In the genomic region with DNA sequence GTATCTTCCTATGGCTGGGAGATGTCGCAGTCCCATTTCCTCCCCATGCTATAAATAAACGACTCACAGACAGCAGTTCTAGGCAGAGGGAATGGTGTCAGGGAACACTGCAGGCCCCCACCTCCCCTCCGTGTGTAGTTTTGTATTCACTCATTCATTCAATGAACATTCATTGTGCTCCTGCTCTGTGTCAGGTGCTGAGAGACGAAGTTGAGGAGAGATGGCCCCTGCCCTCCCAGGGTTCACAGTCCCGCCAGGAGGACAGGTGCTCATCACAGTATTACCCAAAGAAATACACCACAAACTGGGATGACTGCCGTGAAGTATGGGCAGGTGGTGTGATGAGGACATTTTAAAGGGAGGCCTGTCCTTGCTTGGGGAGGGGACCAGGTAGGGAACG, we compare ENCODE assay signal across 19 cellular contexts. TPM values are rescaled to one million over a fixed set of nuclear protein-coding genes. Genes with fewer than 3 reads are reported as not detected.
DNase-seq lines count a peak whose midpoint lies in the region; ATAC-seq, FAIRE-seq and TF ChIP-seq lines count a peak whose summit lies in the region.
"Had no signal": no experiment of that assay in that cellular context is flagged by ENCODE, and none has a peak within 500 bp of the region (broad histone marks: within the 10 kb centered on the region; RNA-seq: fewer than 3 reads in every experiment).

No MANE protein-coding gene starts in this region.

- H3K9me3 ChIP-seq in H1 (ENCODE audit: insufficient read depth in 2 of 2, low read depth in 1 of 2, low read length in 1 of 2) (no peaks in the 10 kb centered on the region; a peak in 1 of 4 replicates), trophoblast cell (ENCODE audit: insufficient read depth, low read depth, low read length) (peaks cover 2% of the 10 kb centered on the region), MM.1S (replicated peaks; ENCODE audit: insufficient read depth, low read length) (no peaks in the 10 kb centered on the region)

- no peak overlapping the region for H2BK15ac ChIP-seq in H1 (ENCODE audit: low read length)

- no peak overlapping the region for H2BK120ac ChIP-seq in H1 (replicated peaks; ENCODE audit: low read depth, low read length)
- no peak overlapping the region for H2BK120ac ChIP-seq in trophoblast cell (ENCODE audit: insufficient read depth, low read length, poor library complexity)

- no peak overlapping the region for H3K4me3 ChIP-seq in H1 (ENCODE audit: extremely low read depth in 1 of 4, insufficient read depth in 2 of 4, low read depth in 3 of 4, low read length in 4 of 4)
- no peak overlapping the region for H3K4me3 ChIP-seq in trophoblast cell (ENCODE audit: low read depth, low read length)
- no peak overlapping the region for H3K4me3 ChIP-seq in MM.1S (ENCODE audit: low read length)

- H2AK5ac ChIP-seq in H1 (ENCODE audit: low read depth, low read length) (no peak overlapping the region), trophoblast cell (ENCODE audit: low read length) (no peak overlapping the region)

- H3K4ac ChIP-seq in H1 (replicated peaks; ENCODE audit: insufficient read length, low read depth, low read length) (no peak overlapping the region), trophoblast cell (ENCODE audit: low read depth, low read length) (no peak overlapping the region)

- H4K12ac ChIP-seq in trophoblast cell (ENCODE audit: low read depth, low read length) = no peak overlapping the region

- H4K8ac ChIP-seq in H1 (ENCODE audit: extremely low read depth, insufficient read depth, low read length) (peak overlapping the region; percentile 11; the same call in 1 of the 2 replicates), trophoblast cell (ENCODE audit: low read depth, low read length) (no peak overlapping the region)

- H3K27me3 Mint-ChIP-seq in T-helper 2 cell treated with Interferon-gamma antibody and Interleukin-4, amounts not matched to agents 5 μg/mL and 100 μg/mL, for 36 hours (ENCODE audit: low read depth) = peaks cover 37% of the 10 kb centered on the region

- no peak overlapping the region for H3K4me3 Mint-ChIP-seq in T-helper 2 cell treated with Interferon-gamma antibody and Interleukin-4, amounts not matched to agents 5 μg/mL and 100 μg/mL, for 36 hours
- H3K4me3 Mint-ChIP-seq: CD14-positive monocyte had no signal

- H3K27me3 ChIP-seq in H1 (replicated peaks in 1 of 4; ENCODE audit: control insufficient read depth in 3 of 4, extremely low read depth in 1 of 4, insufficient read depth in 3 of 4, low read length in 3 of 4) (peaks cover 0 to 4% (median 1%) of the 10 kb centered on the region in 4 experiments; a peak in 3 of 7 replicates), trophoblast cell (ENCODE audit: insufficient read depth, low read length) (no peaks in the 10 kb centered on the region), MM.1S (replicated peaks; ENCODE audit: insufficient read depth, low read length) (peaks cover 69% of the 10 kb centered on the region)

- no peaks in the 10 kb centered on the region for H3K23me2 ChIP-seq in H1 (ENCODE audit: low read depth, low read length)

- H3F3A ChIP-seq in MM.1S (ENCODE audit: insufficient read depth, low read length) = no peaks in the 10 kb centered on the region

- TF ChIP-seq CTCF in H1 (IDR thresholded peaks at IDR 0.05; ENCODE audit: control extremely low read depth in 1 of 3, insufficient read depth in 1 of 3, low read depth in 1 of 3, low read length in 3 of 3) = no peak
- TF ChIP-seq CTCF in MM.1S (IDR thresholded peaks at IDR 0.05; ENCODE audit: low read length) = no peak

- H3K4me1 ChIP-seq in H1 (replicated peaks in 1 of 4; ENCODE audit: control insufficient read depth in 3 of 4, insufficient read depth in 4 of 4, low read length in 3 of 4) (peaks cover 0 to 4% (median 0%) of the 10 kb centered on the region in 4 experiments; a peak in 2 of 7 replicates), trophoblast cell (ENCODE audit: control insufficient read depth in 1 of 2, insufficient read depth in 2 of 2, low read length in 2 of 2) (no peaks in the 10 kb centered on the region), MM.1S (ENCODE audit: low read length) (no peaks in the 10 kb centered on the region)

- TF ChIP-seq RAD21 in H1 (IDR thresholded peaks at IDR 0.05 in 1 of 2, conservative IDR thresholded peaks at IDR 0.05 in 1 of 2; ENCODE audit: low read depth in 2 of 2, low read length in 2 of 2) = no peak

- H4K91ac ChIP-seq in H1 (replicated peaks; ENCODE audit: insufficient read length, low read length) (no peak overlapping the region), trophoblast cell (ENCODE audit: low read depth, low read length) (no peak overlapping the region)

- POLR2A ChIA-PET in H1 (lab: Charles Lee; ENCODE audit: partially characterized antibody) = interaction anchor here (2.6 kb wide), 1 partner anchor 10 kb away, joined by 14 read pairs; no protein-coding TSS in a partner anchor

- CTCF ChIA-PET in H1 (lab: Charles Lee; ENCODE audit: partially characterized antibody) = interaction anchor here (0.7 to 1.7 kb wide), 2 partner anchors 18 to 88 kb away, joined by 3 to 7 read pairs; no protein-coding TSS in a partner anchor

- no peak for FAIRE-seq in H1 (lab: Jason Lieb, UNC)

- no peak for TF ChIP-seq POLR2A in H1 (IDR thresholded peaks at IDR 0.05; ENCODE audit: control extremely low read depth in 1 of 2, low read depth in 2 of 2, low read length in 2 of 2)
- no peak for TF ChIP-seq POLR2A in GM18505 (IDR thresholded peaks at IDR 0.05; ENCODE audit: borderline replicate concordance, extremely low read depth, insufficient read depth, insufficient read length)

- H2AFZ ChIP-seq in H1 (ENCODE audit: low read length) = no peak overlapping the region
- no peak overlapping the region for H2AFZ ChIP-seq in trophoblast cell (ENCODE audit: insufficient read depth, low read length, poor library complexity)
- no peak overlapping the region for H2AFZ ChIP-seq in MM.1S (ENCODE audit: low read length)

- no peak overlapping the region for H2BK12ac ChIP-seq in H1 (ENCODE audit: low read depth, low read length)
- H2BK12ac ChIP-seq in trophoblast cell (ENCODE audit: low read length) = no peak overlapping the region

- H2BK20ac ChIP-seq in H1 (ENCODE audit: low read length) = no peak overlapping the region

- no peaks in the 10 kb centered on the region for H3K79me2 ChIP-seq in H1 (ENCODE audit: control insufficient read depth in 1 of 2, insufficient read depth in 2 of 2, low read length in 2 of 2)
- H3K79me2 ChIP-seq in trophoblast cell (ENCODE audit: control insufficient read depth, insufficient read depth, low read length, poor library complexity) = no peaks in the 10 kb centered on the region
- H3K79me2 ChIP-seq in MM.1S (ENCODE audit: low read length) = no peaks in the 10 kb centered on the region

- H3K79me1 ChIP-seq in H1 (ENCODE audit: low read depth, low read length) = no peaks in the 10 kb centered on the region; the same call in 1 of the 2 replicates
- H3K79me1 ChIP-seq in trophoblast cell (ENCODE audit: low read length) = no peaks in the 10 kb centered on the region

- no peak for TF ChIP-seq EP300 in H1 (IDR thresholded peaks at IDR 0.05; ENCODE audit: borderline replicate concordance in 1 of 2, low read depth in 2 of 2, low read length in 2 of 2)

- no peaks in the 10 kb centered on the region for H3K4me1 Mint-ChIP-seq in T-helper 2 cell treated with Interferon-gamma antibody and Interleukin-4, amounts not matched to agents 5 μg/mL and 100 μg/mL, for 36 hours (ENCODE audit: low read depth)

- ATAC-seq in GM18505 (IDR thresholded peaks at IDR 0.05; ENCODE audit: unreplicated experiment) = no peak

- H3K4me2 ChIP-seq in H1 (ENCODE audit: insufficient read depth in 1 of 2, low read depth in 2 of 2, low read length in 2 of 2) (no peak overlapping the region), trophoblast cell (ENCODE audit: low read length) (no peak overlapping the region), MM.1S (ENCODE audit: low read depth, low read length) (no peak overlapping the region)

- H3K18ac ChIP-seq in H1 (ENCODE audit: extremely low read depth, low read length) (no peak overlapping the region), trophoblast cell (ENCODE audit: low read length) (no peak overlapping the region)

- H3K56ac ChIP-seq in H1 (replicated peaks; ENCODE audit: insufficient read length, low read depth, low read length) = no peak overlapping the region

- no peak overlapping the region for H3K9ac ChIP-seq in H1 (replicated peaks in 1 of 4; ENCODE audit: extremely low read depth in 1 of 4, low read depth in 3 of 4, low read length in 3 of 4)
- H3K9ac ChIP-seq in trophoblast cell (ENCODE audit: low read length) = peak overlapping the region; percentile 56
- H3K9ac ChIP-seq in MM.1S (ENCODE audit: low read length) = no peak overlapping the region

- no peaks in the 10 kb centered on the region for H3K36me3 ChIP-seq in H1 (ENCODE audit: control insufficient read depth in 2 of 4, insufficient read depth in 4 of 4, low read length in 3 of 4)
- no peaks in the 10 kb centered on the region for H3K36me3 ChIP-seq in trophoblast cell (ENCODE audit: control insufficient read depth in 1 of 2, insufficient read depth in 2 of 2, low read length in 2 of 2)
- H3K36me3 ChIP-seq in MM.1S (replicated peaks; ENCODE audit: insufficient read depth, low read length) = no peaks in the 10 kb centered on the region

- H3K9me2 ChIP-seq in MM.1S (replicated peaks; ENCODE audit: insufficient read depth, low read length) = no peaks in the 10 kb centered on the region

- peak; percentile 3 for DNase-seq in T-helper 2 cell treated with Interferon-gamma antibody and Interleukin-4, amounts not matched to agents 5 μg/mL and 100 μg/mL, for 36 hours (ENCODE audit: low spot score)
- no peak for DNase-seq in T-helper 2 cell
- peak; percentile 5 for DNase-seq in GM03348 (ENCODE audit: low spot score)
- DNase-seq in H1 (ENCODE audit: low read depth in 1 of 2, low spot score in 2 of 2) = peak in 1 of 2 experiments; percentile 26
- no peak for DNase-seq in trophoblast cell
- no peak for DNase-seq in MM.1S
- no peak for DNase-seq in HPDE6-E6E7 (ENCODE audit: extremely low spot score)
- DNase-seq: 8988T; COR-L47; HCEC 1CT; MV-4-11; NCI-H1417 treated with DMSO at 0.1 percent for 48 hours; NCI-H2029 treated with DMSO at 0.1 percent for 48 hours; NCI-H226; NCI-H69; NK-92 treated with Interleukin-12 subunit alpha and Interleukin-12 subunit beta, amount 100 ng/mL, for 24 hours had no signal

- H2BK5ac ChIP-seq in H1 (ENCODE audit: low read depth, low read length) (no peak overlapping the region), trophoblast cell (ENCODE audit: low read depth, low read length, poor library complexity) (no peak overlapping the region)

- 75% methylated on average over 7 of the region's 7 CpGs; no CpG with 5 or more reads in 1 of the 2 experiments for WGBS in H1 (ENCODE audit: extremely low coverage in 1 of 2, insufficient coverage in 1 of 2, insufficient read length in 1 of 2, insufficient replicate concordance in 2 of 2, low coverage in 1 of 2, low lambda C conversion rate in 2 of 2, missing lambda C conversion rate in 1 of 2), 2 experiments
- WGBS in trophoblast cell (ENCODE audit: extremely low coverage, insufficient coverage, insufficient read length) = no CpG with 5 or more reads among the region's 7 CpGs

- no peak overlapping the region for H3K27ac Mint-ChIP-seq in T-helper 2 cell treated with Interferon-gamma antibody and Interleukin-4, amounts not matched to agents 5 μg/mL and 100 μg/mL, for 36 hours

- H3K23ac ChIP-seq in H1 (ENCODE audit: insufficient read length) (no peak overlapping the region), trophoblast cell (ENCODE audit: low read length) (no peak overlapping the region)

- no peak overlapping the region for H4K5ac ChIP-seq in H1 (ENCODE audit: insufficient read length, low read depth, low read length)

- no peak overlapping the region for H3K27ac ChIP-seq in H1 (ENCODE audit: low read depth, low read length)
- H3K27ac ChIP-seq in trophoblast cell (ENCODE audit: low read depth, low read length) = no peak overlapping the region
- H3K27ac ChIP-seq in MM.1S (ENCODE audit: low read length) = no peak overlapping the region
- H3K27ac ChIP-seq: RWPE1 had no signal

- H3K14ac ChIP-seq in H1 (ENCODE audit: insufficient read length) = no peak overlapping the region
- H3K14ac ChIP-seq in trophoblast cell (ENCODE audit: low read length) = no peak overlapping the region

- H4K20me1 ChIP-seq in H1 (replicated peaks in 1 of 2; ENCODE audit: control insufficient read depth in 1 of 2, insufficient read depth in 2 of 2, low read length in 2 of 2) (no peaks in the 10 kb centered on the region), MM.1S (ENCODE audit: insufficient read depth, low read length) (no peaks in the 10 kb centered on the region)

- no peaks in the 10 kb centered on the region for H3K9me3 Mint-ChIP-seq in T-helper 2 cell treated with Interferon-gamma antibody and Interleukin-4, amounts not matched to agents 5 μg/mL and 100 μg/mL, for 36 hours

- no peaks in the 10 kb centered on the region for H3K36me3 Mint-ChIP-seq in T-helper 2 cell treated with Interferon-gamma antibody and Interleukin-4, amounts not matched to agents 5 μg/mL and 100 μg/mL, for 36 hours (ENCODE audit: low read depth)
- H3K36me3 Mint-ChIP-seq: CD14-positive monocyte had no signal

RNA-seq across cellular contexts. Expression of a gene that starts 29.8 kb away (rescaled TPM):
- total RNA-seq in H1 (2021; fragmentation: NEBNext Ultra II Directional; extraction: Animal tissue kit (Norgen Biotek cat#: 25700)) = 26.7 and 26.8 TPM in 2 replicates
- 12.4 and 26.3 TPM in 2 replicates for polyA plus RNA-seq in H1 (2011; rRNA removed)
- 20.2 TPM for polyA plus RNA-seq in H1 (2011; cell fraction: cytosol; rRNA removed)
- polyA plus RNA-seq in H1 (2011; cell fraction: nucleus; rRNA removed) = 166 TPM
- polyA plus RNA-seq in H1 (2012, experiment 1 of 2) = 30.4 to 43.7 TPM (median 40.6 TPM) in 4 replicates
- 20.7 TPM for polyA plus RNA-seq in H1 (2012, experiment 2 of 2)
- polyA plus RNA-seq in H1 (2013, experiment 1 of 2) = 16.9 TPM
- 14.3 TPM for polyA plus RNA-seq in H1 (2013, experiment 2 of 2)
- polyA minus RNA-seq in H1 (2011; rRNA and poly(A)+ RNA removed) = 7.0 and 9.4 TPM in 2 replicates
- 9.7 TPM for polyA minus RNA-seq in H1 (2011; cell fraction: cytosol; rRNA and poly(A)+ RNA removed)
- polyA minus RNA-seq in H1 (2011; cell fraction: nucleus; rRNA and poly(A)+ RNA removed) = 37.9 TPM
- 11.3 and 12.1 TPM in 2 replicates for polyA plus RNA-seq in trophoblast cell (2013)

Comparison
In these comparisons a context has a peak if more than half of its experiments do, and no peak if none do; other contexts are left out.
1. DNase-seq: peak in T-helper 2 cell treated with Interferon-gamma antibody and Interleukin-4, amounts not matched to agents 5 μg/mL and 100 μg/mL, for 36 hours (single experiment) and GM03348 (single experiment); none in T-helper 2 cell (0 of 5), trophoblast cell (0 of 2), MM.1S (single experiment) and HPDE6-E6E7 (single experiment).